Comparison of ENCODE assay signal across 1 cellular context in genomic region chr2:151728736-151729415, GRCh38.
TF ChIP-seq lines count a peak whose summit lies in the region.

No MANE protein-coding gene starts in this region.

TF ChIP-seq in HCT116, 20 proteins besides CTCF, POLR2A, EP300 and RAD21 (continued from another document):
- TF ChIP-seq EZH2phosphoT487 (IDR thresholded peaks at IDR 0.05; ENCODE audit: borderline replicate concordance), result no peak
- TF ChIP-seq TCF7L2 (IDR thresholded peaks at IDR 0.05; ENCODE audit: borderline replicate concordance, extremely low read depth, insufficient read depth, insufficient read length), result no peak
